15 cellular contexts compared by ENCODE assay signal in the genomic region with DNA sequence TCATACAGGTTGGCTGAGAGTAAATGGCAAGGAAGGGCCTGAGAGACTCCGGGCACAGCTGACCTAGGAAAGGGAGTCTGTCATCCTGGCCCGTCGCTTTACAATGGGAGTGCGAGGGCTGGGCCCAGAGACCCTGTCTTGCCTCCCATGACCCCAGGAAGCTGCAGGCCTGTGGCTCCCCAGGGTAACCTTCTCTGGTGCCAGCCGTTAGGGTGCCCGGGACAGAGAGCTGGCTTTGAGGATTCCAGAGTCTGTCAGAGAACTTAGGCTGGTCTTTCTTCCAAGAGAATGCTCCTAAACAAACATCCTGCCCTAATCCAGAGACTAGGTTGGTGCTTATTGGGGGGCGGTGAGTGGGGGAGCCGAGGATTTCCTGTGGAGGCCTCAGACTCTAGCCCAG. TPM values are rescaled to one million over a fixed set of nuclear protein-coding genes. Genes with fewer than 3 reads are reported as not detected.
DNase-seq lines count a peak whose midpoint lies in the region; ATAC-seq, FAIRE-seq and TF ChIP-seq lines count a peak whose summit lies in the region.
"Had no signal": no experiment of that assay in that cellular context is flagged by ENCODE, and none has a peak within 500 bp of the region (broad histone marks: within the 10 kb centered on the region; RNA-seq: fewer than 3 reads in every experiment).

No MANE protein-coding gene starts in this region.

- no peak overlapping the region for H3K14ac ChIP-seq in neuronal stem cell (ENCODE audit: low read length)

- H3K36me3 ChIP-seq in liver (ENCODE audit: control insufficient read depth in 4 of 4, insufficient read depth in 3 of 4, low read depth in 1 of 4, low read length in 3 of 4) (no peaks in the 10 kb centered on the region), HepG2 (replicated peaks in 1 of 2; ENCODE audit: control insufficient read depth in 1 of 2, insufficient read depth in 2 of 2, low read length in 2 of 2) (no peaks in the 10 kb centered on the region; a peak in 1 of 5 replicates), esophagus muscularis mucosa (no peaks in the 10 kb centered on the region), neuronal stem cell (replicated peaks in 1 of 2; ENCODE audit: control insufficient read depth in 2 of 2, insufficient read depth in 2 of 2, low read length in 2 of 2) (peaks cover 0 to 3% of the 10 kb centered on the region in 2 donors), upper lobe of right lung (no peaks in the 10 kb centered on the region)

- no peak overlapping the region for H4K91ac ChIP-seq in neuronal stem cell (ENCODE audit: low read depth, low read length, poor library complexity)

- H2AK5ac ChIP-seq in neuronal stem cell (ENCODE audit: low read depth, low read length) = no peak overlapping the region

- in situ Hi-C loops in HepG2 (cut with HindIII; ENCODE audit: extremely low pct_ligation_motif_present, low pct_unique_long_range_greater_than_20kb) = no loop called here

- H3K4me2 ChIP-seq in HepG2 (ENCODE audit: low read depth, low read length) (no peak overlapping the region), neuronal stem cell (ENCODE audit: insufficient read depth, low read length, poor library complexity, severe bottlenecking) (no peak overlapping the region)
- H3K4me2 ChIP-seq: smooth muscle cell had no signal

- intact Hi-C loops in HepG2 (cut with micrococcal nuclease; ENCODE audit: unreplicated experiment) = no loop called here
- intact Hi-C loops in esophagus muscularis mucosa (cut with DNase I) = no loop called here
- intact Hi-C loops in upper lobe of right lung (cut with DNase I) = no loop called here

- H3K4me3 ChIP-seq in liver (ENCODE audit: low read depth in 1 of 3, low read length in 3 of 3) = no peak overlapping the region
- no peak overlapping the region for H3K4me3 ChIP-seq in HepG2 (replicated peaks in 1 of 3; ENCODE audit: insufficient read depth in 1 of 3, low read depth in 2 of 3, low read length in 3 of 3)
- H3K4me3 ChIP-seq in esophagus muscularis mucosa = no peak overlapping the region
- no peak overlapping the region for H3K4me3 ChIP-seq in neuronal stem cell (ENCODE audit: low read length in 2 of 2)
- no peak overlapping the region for H3K4me3 ChIP-seq in upper lobe of right lung
- H3K4me3 ChIP-seq: mucosa of descending colon, smooth muscle cell had no signal

- FAIRE-seq in HepG2 (lab: Jason Lieb, UNC) = no peak

- peak overlapping the region; percentile 2 for H2BK5ac ChIP-seq in neuronal stem cell (ENCODE audit: low read length)

- TF ChIP-seq CTCF in liver (IDR thresholded peaks at IDR 0.05; ENCODE audit: low read depth, low read length, missing input control) (no peak), HepG2 (CRISPR knock-in tag; IDR thresholded peaks at IDR 0.05) (no peak), esophagus muscularis mucosa (IDR thresholded peaks at IDR 0.05) (no peak), upper lobe of right lung (IDR thresholded peaks at IDR 0.05) (no peak)

- H3K27ac ChIP-seq in liver (ENCODE audit: low read depth in 1 of 2, low read length in 2 of 2) (peak overlapping the region; percentile 74 to 79), HepG2 (ENCODE audit: extremely low read length, insufficient read depth, low read length) (no peak overlapping the region), esophagus muscularis mucosa (replicated peaks in 1 of 4) (peak overlapping the region; percentile 28 to 66 (median 42)), neuronal stem cell (replicated peaks; ENCODE audit: low read length) (no peak overlapping the region), upper lobe of right lung (peak overlapping the region; percentile 78)

- H3K9me3 ChIP-seq in liver (ENCODE audit: control insufficient read depth in 4 of 4, low read length in 3 of 4) (no peaks in the 10 kb centered on the region), HepG2 (ENCODE audit: low read length) (no peaks in the 10 kb centered on the region), esophagus muscularis mucosa (no peaks in the 10 kb centered on the region), neuronal stem cell (replicated peaks in 1 of 2; ENCODE audit: control insufficient read depth in 2 of 2, insufficient read depth in 1 of 2, low read depth in 1 of 2, low read length in 2 of 2) (no peaks in the 10 kb centered on the region), upper lobe of right lung (no peaks in the 10 kb centered on the region)
- H3K9me3 ChIP-seq: Caco-2, mucosa of descending colon had no signal

- H2BK15ac ChIP-seq in neuronal stem cell (ENCODE audit: low read length) = no peak overlapping the region

- peaks cover 14% of the 10 kb centered on the region for H3K79me1 ChIP-seq in neuronal stem cell (ENCODE audit: low read depth, low read length)

- H2AFZ ChIP-seq in HepG2 (ENCODE audit: low read length) (no peak overlapping the region), neuronal stem cell (ENCODE audit: low read length) (no peak overlapping the region)

- POLR2A ChIA-PET in HepG2 (lab: Yijun Ruan, JAX) = interaction anchor here (1.1 kb wide), 1 partner anchor 14 kb away, joined by 3 read pairs; no protein-coding TSS in a partner anchor

- ATAC-seq in HepG2 (no peak), upper lobe of right lung (no peak), HG02759 (IDR thresholded peaks at IDR 0.05; ENCODE audit: unreplicated experiment) (no peak)
- ATAC-seq: mucosa of descending colon, PC-3 had no signal

- H3K4me1 ChIP-seq in liver (ENCODE audit: control insufficient read depth in 4 of 4, insufficient read depth in 4 of 4, low read length in 3 of 4) = peaks cover 3 to 22% (median 10%) of the 10 kb centered on the region in 4 donors
- peaks cover 54% of the 10 kb centered on the region for H3K4me1 ChIP-seq in HepG2 (ENCODE audit: insufficient read depth, low read length)
- peaks cover 9 to 19% (median 14%) of the 10 kb centered on the region in 4 donors for H3K4me1 ChIP-seq in esophagus muscularis mucosa
- peaks cover 0 to 12% of the 10 kb centered on the region in 2 donors for H3K4me1 ChIP-seq in neuronal stem cell (ENCODE audit: control insufficient read depth in 2 of 2, insufficient read depth in 1 of 2, low read depth in 1 of 2, low read length in 2 of 2)
- H3K4me1 ChIP-seq in upper lobe of right lung = peaks cover 23% of the 10 kb centered on the region
- H3K4me1 ChIP-seq: Caco-2 had no signal

- no peak overlapping the region for H4K8ac ChIP-seq in neuronal stem cell (ENCODE audit: low read depth, low read length)

- no peak overlapping the region for H3K9ac ChIP-seq in liver (ENCODE audit: low read depth in 1 of 2, low read length in 2 of 2)
- H3K9ac ChIP-seq in HepG2 (ENCODE audit: insufficient read depth, low read depth, low read length) = no peak overlapping the region
- H3K9ac ChIP-seq in neuronal stem cell (ENCODE audit: low read depth, low read length, poor library complexity) = no peak overlapping the region

- H3K23ac ChIP-seq in neuronal stem cell (ENCODE audit: low read depth, low read length, poor library complexity) = no peak overlapping the region

- DNase-seq in HepG2 (ENCODE audit: low spot score) (no peak), esophagus muscularis mucosa (ENCODE audit: extremely low spot score) (no peak), neuronal stem cell (ENCODE audit: low spot score) (no peak), upper lobe of right lung (no peak), hypothalamus (lab: John Stamatoyannopoulos, UW) (no peak)
- DNase-seq in effector CD8-positive, alpha-beta T cell (lab: John Stamatoyannopoulos, UW) = no peak
- DNase-seq: activated effector memory CD4-positive, alpha-beta T cell treated with anti-CD3 and anti-CD28 coated beads, Interleukin-2, amount 50 U/mL, for 16 hours; Caco-2; NCI-H1048; PC-3; stimulated activated naive B cell treated with anti-CD40 and anti-IgM and Interleukin-4, amounts not matched to agents 10 μg/mL and 1 μg/mL and 100 μg/mL, for 72 hours had no signal

- no peak overlapping the region for H3K4ac ChIP-seq in neuronal stem cell (ENCODE audit: low read length)

- TF ChIP-seq RAD21 in liver (IDR thresholded peaks at IDR 0.05) (no peak), HepG2 (CRISPR knock-in tag; IDR thresholded peaks at IDR 0.05) (no peak)

- CTCF ChIA-PET in HepG2 (lab: Yijun Ruan, JAX; ENCODE audit: low intra/inter-chr PET ratio, low total read pairs) = no interaction called here

- H3K79me2 ChIP-seq in HepG2 (ENCODE audit: insufficient read depth, low read length) = peaks cover 47% of the 10 kb centered on the region

- H2BK120ac ChIP-seq in neuronal stem cell (ENCODE audit: low read depth, low read length) = no peak overlapping the region

- 80% methylated on average over 8 of the region's 8 CpGs for WGBS in liver
- WGBS in HepG2 (ENCODE audit: low lambda C conversion rate) = 92% methylated on average over 8 of the region's 8 CpGs
- 94% methylated on average over 7 of the region's 8 CpGs for WGBS in esophagus muscularis mucosa
- no CpG with 5 or more reads among the region's 8 CpGs for WGBS in neuronal stem cell (ENCODE audit: extremely low coverage in 2 of 2, insufficient read length in 2 of 2, insufficient replicate concordance in 1 of 2), 2 donors

- no peaks in the 10 kb centered on the region for H3K27me3 ChIP-seq in liver (ENCODE audit: control insufficient read depth in 4 of 4, insufficient read depth in 4 of 4, low read length in 3 of 4)
- no peaks in the 10 kb centered on the region for H3K27me3 ChIP-seq in HepG2 (ENCODE audit: control insufficient read depth in 1 of 2, insufficient read depth in 2 of 2, low read length in 2 of 2)
- no peaks in the 10 kb centered on the region for H3K27me3 ChIP-seq in esophagus muscularis mucosa
- no peaks in the 10 kb centered on the region for H3K27me3 ChIP-seq in neuronal stem cell (ENCODE audit: control insufficient read depth in 3 of 3, insufficient read depth in 3 of 3, low read depth in 1 of 3, low read length in 3 of 3)
- no peaks in the 10 kb centered on the region for H3K27me3 ChIP-seq in upper lobe of right lung

- no TSS peak for BruUV-seq in HepG2 (replicated peaks; lab: Mats Ljungman, UMichigan)

- H3K18ac ChIP-seq in neuronal stem cell (ENCODE audit: low read length) = no peak overlapping the region

- TF ChIP-seq POLR2A in HepG2 (IDR thresholded peaks at IDR 0.05; ENCODE audit: insufficient read depth in 1 of 2, low read depth in 2 of 2, low read length in 2 of 2) (no peak), esophagus muscularis mucosa (IDR thresholded peaks at IDR 0.05; ENCODE audit: low read depth) (no peak)

- no peak overlapping the region for H2BK12ac ChIP-seq in neuronal stem cell (ENCODE audit: low read length)

- TF ChIP-seq EP300 in HepG2 (IDR thresholded peaks at IDR 0.05; ENCODE audit: low read depth in 2 of 2, low read length in 2 of 2) (no peak), HepG2 (CRISPR knock-in tag; IDR thresholded peaks at IDR 0.05; ENCODE audit: borderline replicate concordance) (no peak), esophagus muscularis mucosa (IDR thresholded peaks at IDR 0.05) (no peak)

- 0 out of 2 replicates have a peak, but pooled peaks cover 4% of the 10 kb centered on the region for H4K20me1 ChIP-seq in HepG2 (ENCODE audit: insufficient read depth, low read length)

RNA-seq across cellular contexts. Expression of gene ZNF710, which starts 18.5 kb away (rescaled TPM):
- total RNA-seq in liver (10 to 100 TPM in 1 of 2 donors, 1 to 10 TPM in 1; 5.4 to 15.3 TPM), HepG2 (2016; rRNA removed; fragmentation: Illumina TruSeq; extraction: Trizol) (15.0 and 20.6 TPM in 2 replicates), esophagus muscularis mucosa (10 to 100 TPM in 2 of 4 donors, 1 to 10 TPM in 2; 6.6 to 13.8 (median 10.1) TPM), upper lobe of right lung (47.9 TPM)
- polyA plus RNA-seq in liver (1 to 10 TPM; 1.9 to 5.3 TPM), HepG2 (2011; rRNA removed) (4.7 and 5.8 TPM in 2 replicates)
- 7.6 and 7.9 TPM in 2 replicates for total RNA-seq in HepG2 (2016; cell fraction: cytosol; rRNA removed; fragmentation: Illumina TruSeq; extraction: Trizol; ENCODE audit: low read depth)
- total RNA-seq in HepG2 (2016; cell fraction: insoluble cytoplasmic fraction; rRNA removed; fragmentation: Illumina TruSeq; extraction: Trizol) = 12.0 and 18.4 TPM in 2 replicates
- total RNA-seq in HepG2 (2016; cell fraction: membrane; rRNA removed; fragmentation: Illumina TruSeq; extraction: Trizol) = 15.9 and 16.0 TPM in 2 replicates
- total RNA-seq in HepG2 (2016; cell fraction: nucleus; rRNA removed; fragmentation: Illumina TruSeq; extraction: Trizol) = 9.6 and 12.6 TPM in 2 replicates
- 4.2 and 5.3 TPM in 2 replicates for polyA plus RNA-seq in HepG2 (2011; cell fraction: cytosol; rRNA removed)
- 9.8 and 12.1 TPM in 2 replicates for polyA plus RNA-seq in HepG2 (2011; cell fraction: nucleus; rRNA removed)
- 18.0 and 18.4 TPM in 2 replicates for polyA plus RNA-seq in HepG2 (2012)
- polyA plus RNA-seq in HepG2 (2016; cell fraction: cytosol; fragmentation: Illumina TruSeq; extraction: Trizol; ENCODE audit: low read depth) = 4.1 and 5.2 TPM in 2 replicates
- 18.4 and 27.3 TPM in 2 replicates for polyA plus RNA-seq in HepG2 (2016; cell fraction: insoluble cytoplasmic fraction; fragmentation: Illumina TruSeq; extraction: Trizol; ENCODE audit: low read depth)
- polyA plus RNA-seq in HepG2 (2016; cell fraction: membrane; fragmentation: Illumina TruSeq; extraction: Trizol; ENCODE audit: low read depth) = 13.8 and 17.5 TPM in 2 replicates
- 30.8 and 43.0 TPM in 2 replicates for polyA plus RNA-seq in HepG2 (2016; cell fraction: nucleus; fragmentation: Illumina TruSeq; extraction: Trizol; ENCODE audit: insufficient read depth, low read depth)
- polyA minus RNA-seq in HepG2 (2011; rRNA and poly(A)+ RNA removed; ENCODE audit: low replicate concordance) = 14.3 and 17.4 TPM in 2 replicates
- 7.8 and 14.2 TPM in 2 replicates for polyA minus RNA-seq in HepG2 (2011; cell fraction: cytosol; rRNA and poly(A)+ RNA removed)
- 5.2 and 7.0 TPM in 2 replicates for polyA minus RNA-seq in HepG2 (2011; cell fraction: nucleus; rRNA and poly(A)+ RNA removed)
- 47.8 TPM for polyA plus RNA-seq in neuronal stem cell (2013, experiment 1 of 2)
- polyA plus RNA-seq in neuronal stem cell (2013, experiment 2 of 2) = 50.8 TPM

Comparison
In these comparisons a context has a peak if more than half of its experiments do, and no peak if none do; other contexts are left out.
1. H3K27ac ChIP-seq: peak in liver (2 of 2), esophagus muscularis mucosa (4 of 4) and upper lobe of right lung (single experiment); none in HepG2 (single experiment) and neuronal stem cell (single experiment).